Comparison of ENCODE assay signal across 2 cellular contexts in the genomic region with DNA sequence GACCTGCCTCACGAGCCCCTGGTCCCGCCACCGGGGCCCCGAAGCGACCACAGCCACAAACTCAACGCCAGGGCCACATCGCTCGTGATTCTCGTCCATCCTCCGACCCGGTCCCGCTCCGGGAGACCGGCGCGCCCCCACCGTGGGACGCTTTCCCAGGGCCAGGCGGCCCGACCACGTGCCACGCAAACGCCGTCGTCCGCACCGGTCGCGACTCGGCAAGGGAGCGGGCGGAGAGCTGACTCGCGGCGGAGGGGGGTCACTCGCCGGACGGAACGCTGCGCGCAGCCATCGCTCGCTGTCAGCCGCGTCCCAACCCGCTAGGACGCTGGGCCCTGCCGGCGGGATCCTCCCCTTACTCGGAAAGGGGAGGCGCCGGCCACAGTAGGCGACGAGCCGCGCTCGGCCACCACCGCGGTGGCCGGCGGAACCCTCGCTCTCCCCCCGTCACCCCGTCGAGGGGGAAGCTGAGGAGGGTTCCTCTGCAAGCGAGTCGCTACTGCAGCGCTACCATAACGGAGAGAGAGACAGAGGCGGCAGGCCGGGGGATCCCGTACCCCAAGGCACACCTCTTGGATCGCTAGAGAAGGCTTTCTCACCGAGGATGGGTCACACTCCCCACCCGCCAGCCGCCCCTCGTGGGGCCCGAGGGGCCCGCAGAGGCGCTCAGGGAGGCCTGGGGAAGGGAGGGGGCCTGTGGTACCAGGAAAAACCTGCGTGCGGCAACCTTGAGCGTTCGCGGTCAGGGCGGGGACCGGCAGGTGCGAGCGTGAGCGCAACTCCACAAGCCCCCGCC.
TF ChIP-seq lines count a peak whose summit lies in the region.

No MANE protein-coding gene starts in this region.

TF ChIP-seq in SK-N-SH, 30 proteins besides CTCF, POLR2A, EP300 and RAD21 (continued from another document):
- TF ChIP-seq EZH2phosphoT487 (IDR thresholded peaks at IDR 0.05; ENCODE audit: borderline replicate concordance, low read depth) (no peak; the same call in 1 of the 2 replicates), RXRA (IDR thresholded peaks at IDR 0.05; ENCODE audit: borderline replicate concordance, low read depth) (no peak), GABPA (IDR thresholded peaks at IDR 0.05; ENCODE audit: low read depth) (no peak), FOXJ3 (CRISPR knock-in tag; IDR thresholded peaks at IDR 0.05) (no peak), ELF1 (IDR thresholded peaks at IDR 0.05) (no peak)
- TF ChIP-seq, protein P1, sequence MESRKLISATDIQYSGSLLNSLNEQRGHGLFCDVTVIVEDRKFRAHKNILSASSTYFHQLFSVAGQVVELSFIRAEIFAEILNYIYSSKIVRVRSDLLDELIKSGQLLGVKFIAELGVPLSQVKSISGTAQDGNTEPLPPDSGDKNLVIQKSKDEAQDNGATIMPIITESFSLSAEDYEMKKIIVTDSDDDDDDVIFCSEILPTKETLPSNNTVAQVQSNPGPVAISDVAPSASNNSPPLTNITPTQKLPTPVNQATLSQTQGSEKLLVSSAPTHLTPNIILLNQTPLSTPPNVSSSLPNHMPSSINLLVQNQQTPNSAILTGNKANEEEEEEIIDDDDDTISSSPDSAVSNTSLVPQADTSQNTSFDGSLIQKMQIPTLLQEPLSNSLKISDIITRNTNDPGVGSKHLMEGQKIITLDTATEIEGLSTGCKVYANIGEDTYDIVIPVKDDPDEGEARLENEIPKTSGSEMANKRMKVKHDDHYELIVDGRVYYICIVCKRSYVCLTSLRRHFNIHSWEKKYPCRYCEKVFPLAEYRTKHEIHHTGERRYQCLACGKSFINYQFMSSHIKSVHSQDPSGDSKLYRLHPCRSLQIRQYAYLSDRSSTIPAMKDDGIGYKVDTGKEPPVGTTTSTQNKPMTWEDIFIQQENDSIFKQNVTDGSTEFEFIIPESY (IDR thresholded peaks at IDR 0.05; ENCODE audit: borderline replicate concordance, low read depth) = no peak
- TF ChIP-seq, protein P2, sequence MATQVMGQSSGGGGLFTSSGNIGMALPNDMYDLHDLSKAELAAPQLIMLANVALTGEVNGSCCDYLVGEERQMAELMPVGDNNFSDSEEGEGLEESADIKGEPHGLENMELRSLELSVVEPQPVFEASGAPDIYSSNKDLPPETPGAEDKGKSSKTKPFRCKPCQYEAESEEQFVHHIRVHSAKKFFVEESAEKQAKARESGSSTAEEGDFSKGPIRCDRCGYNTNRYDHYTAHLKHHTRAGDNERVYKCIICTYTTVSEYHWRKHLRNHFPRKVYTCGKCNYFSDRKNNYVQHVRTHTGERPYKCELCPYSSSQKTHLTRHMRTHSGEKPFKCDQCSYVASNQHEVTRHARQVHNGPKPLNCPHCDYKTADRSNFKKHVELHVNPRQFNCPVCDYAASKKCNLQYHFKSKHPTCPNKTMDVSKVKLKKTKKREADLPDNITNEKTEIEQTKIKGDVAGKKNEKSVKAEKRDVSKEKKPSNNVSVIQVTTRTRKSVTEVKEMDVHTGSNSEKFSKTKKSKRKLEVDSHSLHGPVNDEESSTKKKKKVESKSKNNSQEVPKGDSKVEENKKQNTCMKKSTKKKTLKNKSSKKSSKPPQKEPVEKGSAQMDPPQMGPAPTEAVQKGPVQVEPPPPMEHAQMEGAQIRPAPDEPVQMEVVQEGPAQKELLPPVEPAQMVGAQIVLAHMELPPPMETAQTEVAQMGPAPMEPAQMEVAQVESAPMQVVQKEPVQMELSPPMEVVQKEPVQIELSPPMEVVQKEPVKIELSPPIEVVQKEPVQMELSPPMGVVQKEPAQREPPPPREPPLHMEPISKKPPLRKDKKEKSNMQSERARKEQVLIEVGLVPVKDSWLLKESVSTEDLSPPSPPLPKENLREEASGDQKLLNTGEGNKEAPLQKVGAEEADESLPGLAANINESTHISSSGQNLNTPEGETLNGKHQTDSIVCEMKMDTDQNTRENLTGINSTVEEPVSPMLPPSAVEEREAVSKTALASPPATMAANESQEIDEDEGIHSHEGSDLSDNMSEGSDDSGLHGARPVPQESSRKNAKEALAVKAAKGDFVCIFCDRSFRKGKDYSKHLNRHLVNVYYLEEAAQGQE (IDR thresholded peaks at IDR 0.05; ENCODE audit: low read depth, low read length) = no peak
- TF ChIP-seq, protein P3, sequence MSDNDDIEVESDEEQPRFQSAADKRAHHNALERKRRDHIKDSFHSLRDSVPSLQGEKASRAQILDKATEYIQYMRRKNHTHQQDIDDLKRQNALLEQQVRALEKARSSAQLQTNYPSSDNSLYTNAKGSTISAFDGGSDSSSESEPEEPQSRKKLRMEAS (IDR thresholded peaks at IDR 0.05; ENCODE audit: low read depth) = peak; percentile 74

TF ChIP-seq in K562, 482 proteins besides CTCF, POLR2A, EP300 and RAD21 (continued from another document):
- TF ChIP-seq, protein P4, sequence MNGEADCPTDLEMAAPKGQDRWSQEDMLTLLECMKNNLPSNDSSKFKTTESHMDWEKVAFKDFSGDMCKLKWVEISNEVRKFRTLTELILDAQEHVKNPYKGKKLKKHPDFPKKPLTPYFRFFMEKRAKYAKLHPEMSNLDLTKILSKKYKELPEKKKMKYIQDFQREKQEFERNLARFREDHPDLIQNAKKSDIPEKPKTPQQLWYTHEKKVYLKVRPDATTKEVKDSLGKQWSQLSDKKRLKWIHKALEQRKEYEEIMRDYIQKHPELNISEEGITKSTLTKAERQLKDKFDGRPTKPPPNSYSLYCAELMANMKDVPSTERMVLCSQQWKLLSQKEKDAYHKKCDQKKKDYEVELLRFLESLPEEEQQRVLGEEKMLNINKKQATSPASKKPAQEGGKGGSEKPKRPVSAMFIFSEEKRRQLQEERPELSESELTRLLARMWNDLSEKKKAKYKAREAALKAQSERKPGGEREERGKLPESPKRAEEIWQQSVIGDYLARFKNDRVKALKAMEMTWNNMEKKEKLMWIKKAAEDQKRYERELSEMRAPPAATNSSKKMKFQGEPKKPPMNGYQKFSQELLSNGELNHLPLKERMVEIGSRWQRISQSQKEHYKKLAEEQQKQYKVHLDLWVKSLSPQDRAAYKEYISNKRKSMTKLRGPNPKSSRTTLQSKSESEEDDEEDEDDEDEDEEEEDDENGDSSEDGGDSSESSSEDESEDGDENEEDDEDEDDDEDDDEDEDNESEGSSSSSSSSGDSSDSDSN (IDR thresholded peaks at IDR 0.05; ENCODE audit: borderline replicate concordance in 1 of 2, low read depth in 2 of 2, low read length in 2 of 2) = 0 out of 4 replicates have a peak, but pooled peaks of 1 of the 2 experiments have one; percentile 17
- TF ChIP-seq SMARCE1 (IDR thresholded peaks at IDR 0.05) (no peak), CBX2 (IDR thresholded peaks at IDR 0.05; ENCODE audit: insufficient read depth, low read length, poor library complexity, severe bottlenecking) (no peak), HDAC3 (IDR thresholded peaks at IDR 0.05; ENCODE audit: borderline replicate concordance, partially characterized antibody) (no peak), ZSCAN32 (CRISPR knock-in tag; IDR thresholded peaks at IDR 0.05) (no peak), NR3C1 (CRISPR knock-in tag; IDR thresholded peaks at IDR 0.05) (no peak), CTBP1 (IDR thresholded peaks at IDR 0.05; ENCODE audit: borderline replicate concordance) (no peak), MEF2D (tag; conservative IDR thresholded peaks at IDR 0.05; ENCODE audit: low read depth) (no peak), NFRKB (IDR thresholded peaks at IDR 0.05; ENCODE audit: low read depth) (no peak), ZNF165 (CRISPR knock-in tag; IDR thresholded peaks at IDR 0.05; ENCODE audit: borderline replicate concordance) (no peak), SMAD2 (IDR thresholded peaks at IDR 0.05; ENCODE audit: low read depth, low read length) (no peak)
- TF ChIP-seq, protein P5, sequence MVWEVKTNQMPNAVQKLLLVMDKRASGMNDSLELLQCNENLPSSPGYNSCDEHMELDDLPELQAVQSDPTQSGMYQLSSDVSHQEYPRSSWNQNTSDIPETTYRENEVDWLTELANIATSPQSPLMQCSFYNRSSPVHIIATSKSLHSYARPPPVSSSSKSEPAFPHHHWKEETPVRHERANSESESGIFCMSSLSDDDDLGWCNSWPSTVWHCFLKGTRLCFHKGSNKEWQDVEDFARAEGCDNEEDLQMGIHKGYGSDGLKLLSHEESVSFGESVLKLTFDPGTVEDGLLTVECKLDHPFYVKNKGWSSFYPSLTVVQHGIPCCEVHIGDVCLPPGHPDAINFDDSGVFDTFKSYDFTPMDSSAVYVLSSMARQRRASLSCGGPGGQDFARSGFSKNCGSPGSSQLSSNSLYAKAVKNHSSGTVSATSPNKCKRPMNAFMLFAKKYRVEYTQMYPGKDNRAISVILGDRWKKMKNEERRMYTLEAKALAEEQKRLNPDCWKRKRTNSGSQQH (CRISPR knock-in tag; IDR thresholded peaks at IDR 0.05) = no peak
- TF ChIP-seq, protein P6, sequence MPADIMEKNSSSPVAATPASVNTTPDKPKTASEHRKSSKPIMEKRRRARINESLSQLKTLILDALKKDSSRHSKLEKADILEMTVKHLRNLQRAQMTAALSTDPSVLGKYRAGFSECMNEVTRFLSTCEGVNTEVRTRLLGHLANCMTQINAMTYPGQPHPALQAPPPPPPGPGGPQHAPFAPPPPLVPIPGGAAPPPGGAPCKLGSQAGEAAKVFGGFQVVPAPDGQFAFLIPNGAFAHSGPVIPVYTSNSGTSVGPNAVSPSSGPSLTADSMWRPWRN (IDR thresholded peaks at IDR 0.05; ENCODE audit: low read depth) = no peak
